1 cellular context compared by ENCODE assay signal in genomic region chr3:172692751-172693310, GRCh38.
A peak's percentile ranks its signal among the peaks of the same experiment; 100 is the strongest.
TF ChIP-seq lines count a peak whose summit lies in the region.

No MANE protein-coding gene starts in this region.

TF ChIP-seq in GM12878, 131 proteins besides CTCF, POLR2A, EP300 and RAD21 (continued from another document):
- TF ChIP-seq SPI1 (IDR thresholded peaks at IDR 0.05; ENCODE audit: borderline replicate concordance, insufficient read depth, low read depth, low read length) (peak; percentile 54; the same call in 1 of the 2 replicates), YY1 (IDR thresholded peaks at IDR 0.05; ENCODE audit: low read depth, low read length) (0 out of 2 replicates have a peak, but pooled peaks have one; percentile 8), ZNF687 (IDR thresholded peaks at IDR 0.05) (0 out of 2 replicates have a peak, but pooled peaks have one; percentile 29), NRF1 (conservative IDR thresholded peaks at IDR 0.05; ENCODE audit: low read depth, low read length) (no peak), IKZF1 (conservative IDR thresholded peaks at IDR 0.05) (0 out of 2 replicates have a peak, but pooled peaks have one; percentile 27)
TF ChIP-seq in GM12878: peak in this region for 4.
